11 cellular contexts compared by ENCODE assay signal in genomic region chr6:52253494-52253893, GRCh38. TPM values are rescaled to one million over a fixed set of nuclear protein-coding genes. Genes with fewer than 3 reads are reported as not detected.
A peak's percentile ranks its signal among the peaks of the same experiment; 100 is the strongest.
DNase-seq lines count a peak whose midpoint lies in the region; ATAC-seq, FAIRE-seq and TF ChIP-seq lines count a peak whose summit lies in the region.
"Had no signal": no experiment of that assay in that cellular context is flagged by ENCODE, and none has a peak within 500 bp of the region (broad histone marks: within the 10 kb centered on the region; RNA-seq: fewer than 3 reads in every experiment).

No MANE protein-coding gene starts in this region.

- H3K27ac Mint-ChIP-seq in neural progenitor cell, result no peak overlapping the region
- no peak overlapping the region for H3K27ac Mint-ChIP-seq in stimulated activated naive B cell treated with anti-CD40 and anti-IgM and Interleukin-4, amounts not matched to agents 10 μg/mL and 1 μg/mL and 100 μg/mL, for 72 hours

- no peaks in the 10 kb centered on the region for H3K79me2 ChIP-seq in neural progenitor cell (ENCODE audit: low read depth)

- H3K27ac ChIP-seq in neural progenitor cell (no peak overlapping the region), uterus (no peak overlapping the region)
- H3K27ac ChIP-seq: thyroid gland had no signal

- H2AFZ ChIP-seq in neural progenitor cell (replicated peaks), result peak overlapping the region; percentile 50

- intact Hi-C loops in uterus (cut with DNase I; ENCODE audit: low total_unique reads), result no loop called here

- FAIRE-seq in GM12892 (lab: Jason Lieb, UNC), result peak; percentile 33

- no peaks in the 10 kb centered on the region for H3K27me3 ChIP-seq in neural progenitor cell
- H3K27me3 ChIP-seq in uterus, result no peaks in the 10 kb centered on the region
- H3K27me3 ChIP-seq: thyroid gland had no signal

- TF ChIP-seq POLR2A in GM12892 (IDR thresholded peaks at IDR 0.05; ENCODE audit: low read depth, low read length) (no peak), uterus (IDR thresholded peaks at IDR 0.05) (no peak)

- H3F3A ChIP-seq in neural progenitor cell (ENCODE audit: low read depth), result no peaks in the 10 kb centered on the region

- no peak overlapping the region for H3K4me2 ChIP-seq in neural progenitor cell

- DNase-seq in AG10803 (ENCODE audit: low read depth), result peak; percentile 33
- DNase-seq in GM12892 (ENCODE audit: insufficient read length), result no peak
- DNase-seq in activated T-cell treated with anti-CD3 and anti-CD28 coated beads, Interleukin-2, amount 50 U/mL, for 4 hours, result no peak
- no peak for DNase-seq in neural progenitor cell (ENCODE audit: low spot score)
- no peak for DNase-seq in kidney glomerular epithelial cell (lab: John Stamatoyannopoulos, UW)
- no peak for DNase-seq in stimulated activated naive B cell treated with anti-CD40 and anti-IgM and Interleukin-4, amounts not matched to agents 10 μg/mL and 1 μg/mL and 100 μg/mL, for 72 hours
- no peak for DNase-seq in activated gamma-delta T cell treated with Interleukin-2 at 50 U/mL for 16 hours
- no peak for DNase-seq in uterus
- DNase-seq: NCI-H1105, thyroid gland had no signal

- peaks cover 23% of the 10 kb centered on the region for H3K27me3 Mint-ChIP-seq in activated T-cell treated with anti-CD3 and anti-CD28 coated beads, Interleukin-2, amount 50 U/mL, for 4 hours (ENCODE audit: low read depth)
- H3K27me3 Mint-ChIP-seq in neural progenitor cell (ENCODE audit: insufficient read depth, low read depth), result peaks cover 2% of the 10 kb centered on the region
- H3K27me3 Mint-ChIP-seq in stimulated activated naive B cell treated with anti-CD40 and anti-IgM and Interleukin-4, amounts not matched to agents 10 μg/mL and 1 μg/mL and 100 μg/mL, for 72 hours, result peaks cover 31 to 39% of the 10 kb centered on the region in 2 donors

- H3K9me3 ChIP-seq in neural progenitor cell (ENCODE audit: low read depth) (no peaks in the 10 kb centered on the region), uterus (no peaks in the 10 kb centered on the region)
- H3K9me3 ChIP-seq: thyroid gland had no signal

- no peaks in the 10 kb centered on the region for H3K36me3 ChIP-seq in neural progenitor cell
- H3K36me3 ChIP-seq in uterus, result no peaks in the 10 kb centered on the region
- H3K36me3 ChIP-seq: thyroid gland had no signal

- no peaks in the 10 kb centered on the region for H3K4me1 ChIP-seq in neural progenitor cell
- no peaks in the 10 kb centered on the region for H3K4me1 ChIP-seq in uterus
- H3K4me1 ChIP-seq: thyroid gland had no signal

- H3K9me3 Mint-ChIP-seq in activated T-cell treated with anti-CD3 and anti-CD28 coated beads, Interleukin-2, amount 50 U/mL, for 4 hours, result no peaks in the 10 kb centered on the region
- H3K9me3 Mint-ChIP-seq in neural progenitor cell, result no peaks in the 10 kb centered on the region
- no peaks in the 10 kb centered on the region for H3K9me3 Mint-ChIP-seq in stimulated activated naive B cell treated with anti-CD40 and anti-IgM and Interleukin-4, amounts not matched to agents 10 μg/mL and 1 μg/mL and 100 μg/mL, for 72 hours

- H3K4me1 Mint-ChIP-seq in activated T-cell treated with anti-CD3 and anti-CD28 coated beads, Interleukin-2, amount 50 U/mL, for 4 hours (ENCODE audit: low read depth), result peaks cover 24% of the 10 kb centered on the region
- no peaks in the 10 kb centered on the region for H3K4me1 Mint-ChIP-seq in neural progenitor cell
- H3K4me1 Mint-ChIP-seq in stimulated activated naive B cell treated with anti-CD40 and anti-IgM and Interleukin-4, amounts not matched to agents 10 μg/mL and 1 μg/mL and 100 μg/mL, for 72 hours, result peaks cover 0 to 1% of the 10 kb centered on the region in 2 donors

- H3K4me3 Mint-ChIP-seq in activated T-cell treated with anti-CD3 and anti-CD28 coated beads, Interleukin-2, amount 50 U/mL, for 4 hours, result no peak overlapping the region
- H3K4me3 Mint-ChIP-seq in neural progenitor cell, result no peak overlapping the region
- H3K4me3 Mint-ChIP-seq in stimulated activated naive B cell treated with anti-CD40 and anti-IgM and Interleukin-4, amounts not matched to agents 10 μg/mL and 1 μg/mL and 100 μg/mL, for 72 hours, result no peak overlapping the region

- H3K4me3 ChIP-seq in AG10803 (ENCODE audit: low read length) (no peak overlapping the region), neural progenitor cell (no peak overlapping the region), uterus (no peak overlapping the region)
- H3K4me3 ChIP-seq: thyroid gland had no signal

- H3K9ac ChIP-seq in neural progenitor cell, result no peak overlapping the region

- TF ChIP-seq CTCF in AG10803 (conservative IDR thresholded peaks at IDR 0.05; ENCODE audit: low read length) (no peak), neural progenitor cell (IDR thresholded peaks at IDR 0.05) (no peak), uterus (IDR thresholded peaks at IDR 0.05) (no peak)

- no peaks in the 10 kb centered on the region for H3K36me3 Mint-ChIP-seq in activated T-cell treated with anti-CD3 and anti-CD28 coated beads, Interleukin-2, amount 50 U/mL, for 4 hours (ENCODE audit: insufficient read depth)
- H3K36me3 Mint-ChIP-seq in neural progenitor cell, result no peaks in the 10 kb centered on the region
- H3K36me3 Mint-ChIP-seq in stimulated activated naive B cell treated with anti-CD40 and anti-IgM and Interleukin-4, amounts not matched to agents 10 μg/mL and 1 μg/mL and 100 μg/mL, for 72 hours, result no peaks in the 10 kb centered on the region

- ATAC-seq in activated T-cell treated with anti-CD3 and anti-CD28 coated beads, Interleukin-2, amount 50 U/mL, for 4 hours, result peak; percentile 33 to 39
- no peak for ATAC-seq in stimulated activated naive B cell treated with anti-CD40 and anti-IgM and Interleukin-4, amounts not matched to agents 10 μg/mL and 1 μg/mL and 100 μg/mL, for 72 hours (replicated peaks)

- H4K20me1 ChIP-seq in neural progenitor cell (ENCODE audit: low read depth), result no peaks in the 10 kb centered on the region

RNA-seq across cellular contexts. Expression of gene IL17F, which starts 9.2 kb away (rescaled TPM):
- polyA plus RNA-seq in GM12892 (2012; ENCODE audit: missing spikeins), result not detected
- total RNA-seq in activated T-cell treated with anti-CD3 and anti-CD28 coated beads, Interleukin-2, amount 50 U/mL, for 4 hours, result 10 to 100 TPM in 2 of 3 donors, 1 to 10 TPM in 1; 1.8 to 52.4 (median 27.0) TPM
- total RNA-seq in neural progenitor cell (ENCODE audit: low replicate concordance) (not detected in 2 replicates), uterus (not detected)
- total RNA-seq: NCI-H460, thyroid gland had no signal

RNA-seq across cellular contexts. Expression of gene MCM3, which starts 31.0 kb away (rescaled TPM):
- 119 TPM for polyA plus RNA-seq in GM12892 (2012; ENCODE audit: missing spikeins)
- total RNA-seq in activated T-cell treated with anti-CD3 and anti-CD28 coated beads, Interleukin-2, amount 50 U/mL, for 4 hours, result 100 to 1,000 TPM; 184 to 240 (median 199) TPM
- 224 and 246 TPM in 2 replicates for total RNA-seq in neural progenitor cell (ENCODE audit: low replicate concordance)
- total RNA-seq in uterus, result 100 to 1,000 TPM in 1 of 4 donors, 10 to 100 TPM in 3; 21.8 to 120 (median 64.7) TPM

Comparison
In these comparisons a context has a peak if more than half of its experiments do, and no peak if none do; other contexts are left out.
1. ATAC-seq: peak in activated T-cell treated with anti-CD3 and anti-CD28 coated beads, Interleukin-2, amount 50 U/mL, for 4 hours (2 of 2); none in stimulated activated naive B cell treated with anti-CD40 and anti-IgM and Interleukin-4, amounts not matched to agents 10 μg/mL and 1 μg/mL and 100 μg/mL, for 72 hours (0 of 2).